ENCODE assay signal across 8 cellular contexts in the genomic region with DNA sequence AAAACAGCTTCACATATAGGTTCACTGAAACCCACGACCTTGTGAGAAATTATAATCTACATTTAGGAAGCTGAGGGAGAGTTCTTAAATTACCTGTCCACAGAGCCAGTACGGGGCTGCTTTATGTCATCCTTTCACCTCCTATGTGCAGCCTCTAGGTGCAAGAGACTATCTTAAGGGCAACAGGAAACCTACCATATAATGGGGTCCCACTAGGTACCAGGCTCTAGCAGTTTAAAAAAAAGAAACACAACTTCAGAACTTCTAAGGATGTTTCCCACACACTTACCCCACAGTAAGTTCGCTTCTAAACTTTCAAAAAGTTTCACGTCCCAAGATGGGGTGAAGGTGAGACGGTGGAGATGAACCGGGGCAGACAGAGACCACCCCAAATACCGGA. TPM values are rescaled to one million over a fixed set of nuclear protein-coding genes. Genes with fewer than 3 reads are reported as not detected.
A peak's percentile ranks its signal among the peaks of the same experiment; 100 is the strongest.
DNase-seq lines count a peak whose midpoint lies in the region; ATAC-seq and TF ChIP-seq lines count a peak whose summit lies in the region.

No MANE protein-coding gene starts in this region.

- intact Hi-C loops in dorsolateral prefrontal cortex (cut with DNase I) (no loop called here), posterior vena cava (cut with DNase I) (no loop called here)

- peak overlapping the region; percentile 43 to 79 (median 65) for H3K4me3 ChIP-seq in dorsolateral prefrontal cortex

- H3K27me3 ChIP-seq in dorsolateral prefrontal cortex: peaks cover 0 to 45% (median 10%) of the 10 kb centered on the region in 45 donors

- CTCF ChIA-PET in GM10248 (lab: Yijun Ruan, JAX): interaction anchor here (1.5 kb wide), 1 partner anchor 10 kb away, joined by 6 read pairs; no protein-coding TSS in a partner anchor

- DNase-seq in T-helper 1 cell (no peak), dorsolateral prefrontal cortex (no peak), DMS153 (lab: John Stamatoyannopoulos, UW) (no peak), posterior vena cava (ENCODE audit: low spot score) (no peak), GM10248 (ENCODE audit: extremely low spot score) (no peak)

- no peak overlapping the region for H3K27ac Mint-ChIP-seq in T-helper 1 cell treated with Interleukin-12 subunit alpha and Interleukin-12 subunit beta and Interleukin-4 antibody, amounts not matched to agents 30 μg/mL and 1 μg/mL, for 36 hours
- H3K27ac Mint-ChIP-seq in nephron: peak overlapping the region in 1 of 3 experiments; percentile 61

- TF ChIP-seq CTCF in dorsolateral prefrontal cortex (IDR thresholded peaks at IDR 0.05 in 54 of 56, conservative IDR thresholded peaks at IDR 0.05 in 2 of 56; ENCODE audit: low read depth in 1 of 56, partially characterized antibody in 56 of 56) (no peak), nephron (IDR thresholded peaks at IDR 0.05; ENCODE audit: unreplicated experiment in 3 of 3) (no peak), GM10248 (IDR thresholded peaks at IDR 0.05; ENCODE audit: control extremely low read depth, extremely low read depth, low read depth, missing control alignments) (no peak)

- peak overlapping the region; percentile 72 for H3K4me3 Mint-ChIP-seq in T-helper 1 cell treated with Interleukin-12 subunit alpha and Interleukin-12 subunit beta and Interleukin-4 antibody, amounts not matched to agents 30 μg/mL and 1 μg/mL, for 36 hours
- peak overlapping the region; percentile 92 to 95 (median 95) for H3K4me3 Mint-ChIP-seq in nephron

- H3K27ac ChIP-seq in dorsolateral prefrontal cortex: peak overlapping the region in 1 of 59 donors; percentile 17

- H3K36me3 Mint-ChIP-seq in T-helper 1 cell treated with Interleukin-12 subunit alpha and Interleukin-12 subunit beta and Interleukin-4 antibody, amounts not matched to agents 30 μg/mL and 1 μg/mL, for 36 hours (ENCODE audit: low read depth): no peaks in the 10 kb centered on the region
- no peaks in the 10 kb centered on the region for H3K36me3 Mint-ChIP-seq in nephron (ENCODE audit: low read depth)

- H3K9me3 Mint-ChIP-seq in T-helper 1 cell treated with Interleukin-12 subunit alpha and Interleukin-12 subunit beta and Interleukin-4 antibody, amounts not matched to agents 30 μg/mL and 1 μg/mL, for 36 hours: no peaks in the 10 kb centered on the region
- H3K9me3 Mint-ChIP-seq in nephron: no peaks in the 10 kb centered on the region

- H3K27me3 Mint-ChIP-seq in T-helper 1 cell treated with Interleukin-12 subunit alpha and Interleukin-12 subunit beta and Interleukin-4 antibody, amounts not matched to agents 30 μg/mL and 1 μg/mL, for 36 hours (ENCODE audit: low read depth): peaks cover 82% of the 10 kb centered on the region
- peaks cover 4% of the 10 kb centered on the region for H3K27me3 Mint-ChIP-seq in nephron (ENCODE audit: low read depth)

- H3K4me1 Mint-ChIP-seq in T-helper 1 cell treated with Interleukin-12 subunit alpha and Interleukin-12 subunit beta and Interleukin-4 antibody, amounts not matched to agents 30 μg/mL and 1 μg/mL, for 36 hours (ENCODE audit: low read depth): peaks cover 3% of the 10 kb centered on the region
- peaks cover 18% of the 10 kb centered on the region for H3K4me1 Mint-ChIP-seq in nephron

- peak; percentile 45 for ATAC-seq in HG03354 (IDR thresholded peaks at IDR 0.05; ENCODE audit: poor library complexity, severe bottlenecking, unreplicated experiment)

- POLR2A ChIA-PET in GM10248 (lab: Yijun Ruan, JAX): no interaction called here

RNA-seq across cellular contexts. Expression of a gene that starts 0.6 kb away (rescaled TPM):
- total RNA-seq in dorsolateral prefrontal cortex: 10 to 100 TPM in 78 of 120 experiments, 1 to 10 TPM in 42; 4.8 to 24.9 (median 10.9) TPM
- 1 to 10 TPM; 6.1 to 7.3 TPM for total RNA-seq in posterior vena cava
